Comparison of ENCODE assay signal across 1 cellular context in genomic region chr17:49193513-49194296, GRCh38.
TF ChIP-seq lines count a peak whose summit lies in the region.

No MANE protein-coding gene starts in this region.

TF ChIP-seq in A549, 52 proteins besides CTCF, POLR2A, EP300 and RAD21 (continued from another document):
- no peak for TF ChIP-seq FOSL2 (IDR thresholded peaks at IDR 0.05)
- 0 out of 2 replicates have a peak, but pooled peaks have one; percentile 20 for TF ChIP-seq FOSL2 (CRISPR knock-in tag; IDR thresholded peaks at IDR 0.05)
- no peak for TF ChIP-seq CHD4 (IDR thresholded peaks at IDR 0.05; ENCODE audit: borderline replicate concordance)
- TF ChIP-seq JUN (IDR thresholded peaks at IDR 0.05), result no peak
- TF ChIP-seq CBX8 (IDR thresholded peaks at IDR 0.05), result no peak
- TF ChIP-seq HOXB13 (CRISPR knock-in tag; IDR thresholded peaks at IDR 0.05; ENCODE audit: low read depth), result no peak
TF ChIP-seq in A549: peak in this region for 9.
